Comparison of ENCODE assay signal across 13 cellular contexts in genomic region chr9:91198405-91198804, GRCh38.
DNase-seq lines count a peak whose midpoint lies in the region; ATAC-seq, FAIRE-seq and TF ChIP-seq lines count a peak whose summit lies in the region.
"Had no signal": no experiment of that assay in that cellular context is flagged by ENCODE, and none has a peak within 500 bp of the region (broad histone marks: within the 10 kb centered on the region; RNA-seq: fewer than 3 reads in every experiment).

No MANE protein-coding gene starts in this region.

- H3K4me3 Mint-ChIP-seq in stimulated activated naive B cell treated with anti-CD40 and anti-IgM and Interleukin-4, amounts not matched to agents 10 μg/mL and 1 μg/mL and 100 μg/mL, for 72 hours = no peak overlapping the region
- H3K4me3 Mint-ChIP-seq: activated B cell treated with CpG ODN at 0.5 μM for 24 hours had no signal

- no peak overlapping the region for H3K4me2 ChIP-seq in PC-3 (ENCODE audit: low read length)
- H3K4me2 ChIP-seq in K562 (ENCODE audit: insufficient read depth, low read length) = no peak overlapping the region; the same call in 1 of the 2 replicates

- H4K20me1 ChIP-seq in PC-3 (ENCODE audit: low read length) (no peaks in the 10 kb centered on the region), K562 (replicated peaks; ENCODE audit: control insufficient read depth, insufficient read depth, low read length) (no peaks in the 10 kb centered on the region)

- intact Hi-C loops in PC-3 (cut with micrococcal nuclease) = no loop called here
- intact Hi-C loops in K562 (cut with micrococcal nuclease) = loop anchor here (5.0 to 10.0 kb wide), 2 partner anchors 54 to 94 kb away; no protein-coding TSS in a partner anchor
- intact Hi-C loops in right lobe of liver (cut with DNase I) = loop anchor here (10.0 kb wide), 2 partner anchors 204 to 226 kb away; partner anchors contain the start of gene NFIL3 (in 1 of the 2)

- TF ChIP-seq EP300 in K562 (IDR thresholded peaks at IDR 0.05; ENCODE audit: low read length) = no peak

- peaks cover 43 to 85% of the 10 kb centered on the region in 2 donors for H3K4me1 Mint-ChIP-seq in stimulated activated naive B cell treated with anti-CD40 and anti-IgM and Interleukin-4, amounts not matched to agents 10 μg/mL and 1 μg/mL and 100 μg/mL, for 72 hours

- H3K4me3 ChIP-seq in PC-3 (ENCODE audit: low read length) (no peak overlapping the region), K562 (no peak overlapping the region), right lobe of liver (peak overlapping the region in 1 of 3 donors; percentile 3)

- ATAC-seq in PC-3 (no peak), K562 (no peak), right lobe of liver (no peak)
- ATAC-seq in stimulated activated naive B cell treated with anti-CD40 and anti-IgM and Interleukin-4, amounts not matched to agents 10 μg/mL and 1 μg/mL and 100 μg/mL, for 72 hours (replicated peaks) = no peak
- ATAC-seq in activated naive CD4-positive, alpha-beta T cell treated with anti-CD3 and anti-CD28 coated beads, Interleukin-2, amount 50 U/mL, for 72 hours = no peak

- H3K9me2 ChIP-seq in PC-3 (replicated peaks; ENCODE audit: low read length) = no peaks in the 10 kb centered on the region

- no peaks in the 10 kb centered on the region for H3K9me1 ChIP-seq in K562 (ENCODE audit: control insufficient read depth, insufficient read depth, low read length)

- peak; percentile 26 for FAIRE-seq in K562 (lab: Jason Lieb, UNC)

- H3K9me3 Mint-ChIP-seq in stimulated activated naive B cell treated with anti-CD40 and anti-IgM and Interleukin-4, amounts not matched to agents 10 μg/mL and 1 μg/mL and 100 μg/mL, for 72 hours = peaks cover 7 to 16% of the 10 kb centered on the region in 2 donors
- peaks cover 34 to 41% of the 10 kb centered on the region in 2 donors for H3K9me3 Mint-ChIP-seq in activated naive CD4-positive, alpha-beta T cell treated with anti-CD3 and anti-CD28 coated beads, Interleukin-2, amount 50 U/mL, for 72 hours

- TF ChIP-seq POLR2A in K562 (conservative IDR thresholded peaks at IDR 0.05) (no peak), right lobe of liver (IDR thresholded peaks at IDR 0.05) (no peak)

- no peaks in the 10 kb centered on the region for H3F3A ChIP-seq in PC-3 (ENCODE audit: low read length, unreplicated experiment)

- peak overlapping the region; percentile 79 for H3K27ac Mint-ChIP-seq in stimulated activated naive B cell treated with anti-CD40 and anti-IgM and Interleukin-4, amounts not matched to agents 10 μg/mL and 1 μg/mL and 100 μg/mL, for 72 hours
- H3K27ac Mint-ChIP-seq in activated naive CD4-positive, alpha-beta T cell treated with anti-CD3 and anti-CD28 coated beads, Interleukin-2, amount 50 U/mL, for 72 hours = no peak overlapping the region
- H3K27ac Mint-ChIP-seq: activated B cell treated with CpG ODN at 0.5 μM for 24 hours; CD4-positive, CD25-positive, alpha-beta regulatory T cell had no signal

- POLR2A ChIA-PET in PC-3 (lab: Charles Lee; ENCODE audit: unreplicated experiment) (no interaction called here), K562 (lab: Yijun Ruan, JAX) (no interaction called here)

- H3K27ac ChIP-seq in PC-3 (ENCODE audit: low read length) (peak overlapping the region; percentile 69; the same call in 1 of the 2 replicates), K562 (ENCODE audit: extremely low read depth, low read depth, low read length) (peak overlapping the region; percentile 77; the same call in 2 of the 3 replicates), right lobe of liver (peak overlapping the region; percentile 83 to 99 (median 99))

- BruUV-seq in PC-3 (replicated peaks; lab: Mats Ljungman, UMichigan) (no TSS peak), K562 (replicated peaks; lab: Mats Ljungman, UMichigan) (no TSS peak)

- H3K9me3 ChIP-seq in PC-3 (ENCODE audit: low read length) (no peaks in the 10 kb centered on the region), K562 (replicated peaks; ENCODE audit: control insufficient read depth, insufficient read depth, low read depth, low read length) (0 out of 2 replicates have a peak, but pooled peaks cover 1% of the 10 kb centered on the region), right lobe of liver (no peaks in the 10 kb centered on the region)

- in situ Hi-C loops in K562 (cut with MboI) (no loop called here), GM13977 (cut with MboI; ENCODE audit: low pct_unique_long_range_greater_than_20kb, low sequenced_read_pairs, unreplicated experiment) (no loop called here)

- no peaks in the 10 kb centered on the region for H3K27me3 Mint-ChIP-seq in stimulated activated naive B cell treated with anti-CD40 and anti-IgM and Interleukin-4, amounts not matched to agents 10 μg/mL and 1 μg/mL and 100 μg/mL, for 72 hours
- H3K27me3 Mint-ChIP-seq: activated B cell treated with CpG ODN at 0.5 μM for 24 hours had no signal

- no peaks in the 10 kb centered on the region for H3K36me3 ChIP-seq in PC-3 (ENCODE audit: low read depth, low read length)
- peaks cover 2% of the 10 kb centered on the region; the same call in 1 of the 3 replicates for H3K36me3 ChIP-seq in K562 (ENCODE audit: control insufficient read depth, insufficient read depth, low read length)
- H3K36me3 ChIP-seq in right lobe of liver = no peaks in the 10 kb centered on the region

- H3K9ac ChIP-seq in PC-3 (ENCODE audit: low read length) = no peak overlapping the region
- peak overlapping the region in 1 of 2 experiments; percentile 33; a peak in 1 of 4 replicates for H3K9ac ChIP-seq in K562 (ENCODE audit: insufficient read depth in 1 of 2, low read depth in 2 of 2, low read length in 2 of 2)

- TF ChIP-seq RAD21 in K562 (CRISPR knock-in tag; conservative IDR thresholded peaks at IDR 0.05 in 1 of 2, IDR thresholded peaks at IDR 0.05 in 1 of 2) = no peak

- H2AFZ ChIP-seq in PC-3 (ENCODE audit: low read length) (no peak overlapping the region), K562 (ENCODE audit: low read depth, low read length) (peak overlapping the region; percentile 79)

- H3K4me1 ChIP-seq in PC-3 (ENCODE audit: insufficient read depth, low read length) = peaks cover 36% of the 10 kb centered on the region
- H3K4me1 ChIP-seq in K562 (replicated peaks in 1 of 2; ENCODE audit: control insufficient read depth in 2 of 2, insufficient read depth in 2 of 2, low read length in 2 of 2) = peaks cover 19 to 55% of the 10 kb centered on the region in 2 experiments
- H3K4me1 ChIP-seq in right lobe of liver = peaks cover 0 to 44% (median 16%) of the 10 kb centered on the region in 4 donors

- H3K79me2 ChIP-seq in PC-3 (ENCODE audit: low read length) (no peaks in the 10 kb centered on the region), K562 (ENCODE audit: control insufficient read depth, insufficient read depth, low read length) (peaks cover 22% of the 10 kb centered on the region)

- H3K27me3 ChIP-seq in PC-3 (ENCODE audit: low read length) = no peaks in the 10 kb centered on the region
- no peaks in the 10 kb centered on the region for H3K27me3 ChIP-seq in K562 (ENCODE audit: control insufficient read depth in 2 of 2, insufficient read depth in 2 of 2, low read length in 2 of 2)
- no peaks in the 10 kb centered on the region for H3K27me3 ChIP-seq in right lobe of liver

- CTCF ChIA-PET in PC-3 (lab: Charles Lee) (no interaction called here), K562 (lab: Yijun Ruan, JAX; ENCODE audit: low intra/inter-chr PET ratio) (no interaction called here)

- H3K36me3 Mint-ChIP-seq in stimulated activated naive B cell treated with anti-CD40 and anti-IgM and Interleukin-4, amounts not matched to agents 10 μg/mL and 1 μg/mL and 100 μg/mL, for 72 hours = peaks cover 19 to 48% of the 10 kb centered on the region in 2 donors
- peaks cover 46 to 58% of the 10 kb centered on the region in 2 donors for H3K36me3 Mint-ChIP-seq in activated naive CD4-positive, alpha-beta T cell treated with anti-CD3 and anti-CD28 coated beads, Interleukin-2, amount 50 U/mL, for 72 hours

- no peak for DNase-seq in PC-3
- DNase-seq in K562 (ENCODE audit: extremely low read depth in 1 of 4, low spot score in 3 of 4) = no peak
- no peak for DNase-seq in right lobe of liver
- no peak for DNase-seq in stimulated activated naive B cell treated with anti-CD40 and anti-IgM and Interleukin-4, amounts not matched to agents 10 μg/mL and 1 μg/mL and 100 μg/mL, for 72 hours
- no peak for DNase-seq in MV-4-11 (lab: John Stamatoyannopoulos, UW)
- DNase-seq in GM13977 (ENCODE audit: low spot score) = no peak
- DNase-seq in activated naive CD4-positive, alpha-beta T cell treated with anti-CD3 and anti-CD28 coated beads, Interleukin-2, amount 50 U/mL, for 72 hours (ENCODE audit: low spot score in 2 of 2) = no peak
- DNase-seq: activated B cell treated with CpG ODN at 0.5 μM for 24 hours; activated T-cell treated with anti-CD3 and anti-CD28 coated beads for 4 hours; aorta; CD4-positive, CD25-positive, alpha-beta regulatory T cell; NCI-H1092 treated with DMSO at 0.1 percent for 48 hours; posterior cingulate gyrus had no signal

- TF ChIP-seq CTCF in PC-3 (conservative IDR thresholded peaks at IDR 0.05; ENCODE audit: low read depth, low read length) (no peak), K562 (IDR thresholded peaks at IDR 0.05 in 2 of 3, conservative IDR thresholded peaks at IDR 0.05 in 1 of 3; ENCODE audit: insufficient read depth in 2 of 3, low read depth in 1 of 3, low read length in 3 of 3) (no peak), right lobe of liver (IDR thresholded peaks at IDR 0.05) (no peak), GM13977 (IDR thresholded peaks at IDR 0.05; ENCODE audit: extremely low read depth, insufficient read depth, missing control alignments) (no peak)

TF ChIP-seq in K562, 482 proteins besides CTCF, POLR2A, EP300 and RAD21 (continues in another document):
- TF ChIP-seq EGR1 (conservative IDR thresholded peaks at IDR 0.05) (no peak), HNRNPUL1 (IDR thresholded peaks at IDR 0.05; ENCODE audit: low read length) (no peak), STAG1 (CRISPR knock-in tag; IDR thresholded peaks at IDR 0.05; ENCODE audit: borderline replicate concordance) (no peak), EHMT2 (IDR thresholded peaks at IDR 0.05) (no peak)
- TF ChIP-seq, protein P1, sequence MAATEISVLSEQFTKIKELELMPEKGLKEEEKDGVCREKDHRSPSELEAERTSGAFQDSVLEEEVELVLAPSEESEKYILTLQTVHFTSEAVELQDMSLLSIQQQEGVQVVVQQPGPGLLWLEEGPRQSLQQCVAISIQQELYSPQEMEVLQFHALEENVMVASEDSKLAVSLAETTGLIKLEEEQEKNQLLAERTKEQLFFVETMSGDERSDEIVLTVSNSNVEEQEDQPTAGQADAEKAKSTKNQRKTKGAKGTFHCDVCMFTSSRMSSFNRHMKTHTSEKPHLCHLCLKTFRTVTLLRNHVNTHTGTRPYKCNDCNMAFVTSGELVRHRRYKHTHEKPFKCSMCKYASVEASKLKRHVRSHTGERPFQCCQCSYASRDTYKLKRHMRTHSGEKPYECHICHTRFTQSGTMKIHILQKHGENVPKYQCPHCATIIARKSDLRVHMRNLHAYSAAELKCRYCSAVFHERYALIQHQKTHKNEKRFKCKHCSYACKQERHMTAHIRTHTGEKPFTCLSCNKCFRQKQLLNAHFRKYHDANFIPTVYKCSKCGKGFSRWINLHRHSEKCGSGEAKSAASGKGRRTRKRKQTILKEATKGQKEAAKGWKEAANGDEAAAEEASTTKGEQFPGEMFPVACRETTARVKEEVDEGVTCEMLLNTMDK (IDR thresholded peaks at IDR 0.05; ENCODE audit: borderline replicate concordance, insufficient read depth, low read depth, low read length, poor library complexity, severe bottlenecking) = no peak
